8 cellular contexts compared by ENCODE assay signal in the genomic region with DNA sequence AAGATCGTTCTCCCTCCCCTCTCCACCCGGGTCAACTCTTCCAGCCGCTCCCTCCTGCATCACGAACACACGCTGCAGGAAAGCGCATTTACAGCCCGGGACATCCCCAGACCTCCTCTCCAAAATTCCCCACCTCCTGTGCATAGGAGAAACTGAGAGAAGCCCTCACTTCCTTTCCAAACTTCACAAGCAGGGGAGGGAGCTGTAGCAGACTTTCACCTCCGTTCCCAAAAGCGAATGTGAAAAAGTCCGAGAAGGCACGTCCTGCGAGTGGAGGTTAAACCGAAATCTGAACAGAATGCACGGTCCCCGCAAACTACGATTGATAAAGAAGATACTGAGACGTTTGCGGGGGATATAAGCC. TPM values are rescaled to one million over a fixed set of nuclear protein-coding genes. Genes with fewer than 3 reads are reported as not detected.
DNase-seq lines count a peak whose midpoint lies in the region; ATAC-seq and TF ChIP-seq lines count a peak whose summit lies in the region.

No MANE protein-coding gene starts in this region.

- no peak overlapping the region for H2AK5ac ChIP-seq in mesenchymal stem cell (ENCODE audit: low read length, severe bottlenecking)

- H3K23ac ChIP-seq in mesenchymal stem cell (ENCODE audit: low read length in 2 of 2): peak overlapping the region in 1 of 2 experiments; percentile 61

- H3K36me3 ChIP-seq in duodenal mucosa (ENCODE audit: control insufficient read depth in 1 of 2, insufficient read depth in 2 of 2, low read length in 2 of 2): no peaks in the 10 kb centered on the region
- peaks cover 0 to 9% of the 10 kb centered on the region in 2 experiments for H3K36me3 ChIP-seq in mesenchymal stem cell (ENCODE audit: control insufficient read depth in 1 of 2, insufficient read depth in 2 of 2, low read depth in 1 of 2, low read length in 2 of 2)
- H3K36me3 ChIP-seq in suprapubic skin: no peaks in the 10 kb centered on the region

- no peak overlapping the region for H2AFZ ChIP-seq in mesenchymal stem cell (ENCODE audit: low read depth, low read length)

- DNase-seq in RPMI7951 (ENCODE audit: low read depth) (peak; percentile 58), mesenchymal stem cell (peak; percentile 51), suprapubic skin (ENCODE audit: low spot score in 2 of 2) (no peak), H4 (ENCODE audit: low spot score) (no peak), iPS-NIHi11 (ENCODE audit: low spot score) (no peak)

- H2BK5ac ChIP-seq in mesenchymal stem cell (ENCODE audit: low read depth, low read length, poor library complexity, severe bottlenecking): no peak overlapping the region

- H3K14ac ChIP-seq in mesenchymal stem cell (ENCODE audit: low read length in 2 of 2): no peak overlapping the region

- no peak overlapping the region for H2BK15ac ChIP-seq in mesenchymal stem cell (ENCODE audit: low read depth, poor library complexity, severe bottlenecking)

- H3K18ac ChIP-seq in mesenchymal stem cell (ENCODE audit: low read depth in 1 of 2, low read length in 2 of 2): peak overlapping the region; percentile 55 to 93

- peak overlapping the region; percentile 23 for H4K8ac ChIP-seq in mesenchymal stem cell (ENCODE audit: low read length)

- H3K27ac ChIP-seq in duodenal mucosa (ENCODE audit: low read depth, low read length): no peak overlapping the region
- H3K27ac ChIP-seq in mesenchymal stem cell (ENCODE audit: low read length, poor library complexity, severe bottlenecking): peak overlapping the region; percentile 60
- H3K27ac ChIP-seq in suprapubic skin: no peak overlapping the region

- TF ChIP-seq EP300 in suprapubic skin (IDR thresholded peaks at IDR 0.05): no peak

- peak overlapping the region; percentile 19 to 52 for H3K4ac ChIP-seq in mesenchymal stem cell (ENCODE audit: low read depth in 1 of 2, low read length in 2 of 2)

- H3K4me1 ChIP-seq in duodenal mucosa (ENCODE audit: control insufficient read depth in 1 of 2, insufficient read depth in 2 of 2, low read length in 2 of 2): peaks cover 3% of the 10 kb centered on the region in 2 donors
- H3K4me1 ChIP-seq in mesenchymal stem cell (ENCODE audit: control insufficient read depth, insufficient read depth, low read depth, low read length): peaks cover 4% of the 10 kb centered on the region
- H3K4me1 ChIP-seq in suprapubic skin: peaks cover 14% of the 10 kb centered on the region

- no peaks in the 10 kb centered on the region for H3K79me1 ChIP-seq in mesenchymal stem cell (replicated peaks; ENCODE audit: low read length, poor library complexity, severe bottlenecking)

- H3K27me3 ChIP-seq in duodenal mucosa (ENCODE audit: control insufficient read depth in 1 of 2, insufficient read depth in 2 of 2, low read length in 2 of 2) (peaks cover 21 to 29% of the 10 kb centered on the region in 2 donors), mesenchymal stem cell (ENCODE audit: control insufficient read depth in 1 of 2, insufficient read depth in 1 of 2, low read length in 2 of 2) (no peaks in the 10 kb centered on the region), suprapubic skin (peaks cover 19% of the 10 kb centered on the region)

- H4K91ac ChIP-seq in mesenchymal stem cell (ENCODE audit: low read length): peak overlapping the region; percentile 83

- no peak overlapping the region for H2BK12ac ChIP-seq in mesenchymal stem cell (ENCODE audit: low read length in 2 of 2)

- H3K4me3 ChIP-seq in GM08714 (ENCODE audit: low read length): peak overlapping the region; percentile 69
- peak overlapping the region; percentile 53 to 79 for H3K4me3 ChIP-seq in duodenal mucosa (ENCODE audit: low read depth in 1 of 2, low read length in 2 of 2)
- H3K4me3 ChIP-seq in mesenchymal stem cell (ENCODE audit: insufficient read depth in 1 of 2, low read depth in 1 of 2, low read length in 2 of 2): peak overlapping the region; percentile 72 to 85
- peak overlapping the region; percentile 49 for H3K4me3 ChIP-seq in suprapubic skin

- peak overlapping the region; percentile 76 for H3K4me2 ChIP-seq in mesenchymal stem cell (ENCODE audit: low read length, poor library complexity, severe bottlenecking)

- no peak for TF ChIP-seq POLR2A in suprapubic skin (IDR thresholded peaks at IDR 0.05)

- TF ChIP-seq CTCF in suprapubic skin (IDR thresholded peaks at IDR 0.05): no peak

- H3K9me3 ChIP-seq in duodenal mucosa (ENCODE audit: control insufficient read depth in 1 of 2, low read length in 2 of 2): no peaks in the 10 kb centered on the region
- no peaks in the 10 kb centered on the region for H3K9me3 ChIP-seq in mesenchymal stem cell (ENCODE audit: control insufficient read depth, low read length)
- no peaks in the 10 kb centered on the region for H3K9me3 ChIP-seq in suprapubic skin

- peak; percentile 46 for ATAC-seq in HG02642 (IDR thresholded peaks at IDR 0.05; ENCODE audit: poor library complexity, unreplicated experiment)

- peak overlapping the region; percentile 85 for H2BK120ac ChIP-seq in mesenchymal stem cell (ENCODE audit: low read depth, low read length)

- WGBS in mesenchymal stem cell: under 1% methylated on average over 18 of the region's 18 CpGs
- 1% methylated on average over 18 of the region's 18 CpGs for WGBS in suprapubic skin

- H3K9ac ChIP-seq in duodenal mucosa (ENCODE audit: low read depth in 1 of 2, low read length in 2 of 2): peak overlapping the region in 1 of 2 donors; percentile 46
- peak overlapping the region; percentile 91 for H3K9ac ChIP-seq in mesenchymal stem cell (ENCODE audit: low read length)

RNA-seq across cellular contexts. Expression of a gene that starts 0.5 kb away (rescaled TPM):
- total RNA-seq in RPMI7951 (2014; rRNA removed; shearing (Covaris generic)): 85.7 and 108 TPM in 2 replicates
- polyA plus RNA-seq in mesenchymal stem cell (2013, experiment 1 of 2): 65.2 TPM
- polyA plus RNA-seq in mesenchymal stem cell (2013, experiment 2 of 2): 68.3 TPM
- 1 to 10 TPM in 2 of 4 donors, under 1 TPM in 2; 0.68 to 2.9 (median 1.5) TPM for total RNA-seq in suprapubic skin
- 114 and 117 TPM in 2 replicates for total RNA-seq in H4 (2014; rRNA removed; shearing (Covaris generic))

Comparison
In these comparisons a context has a peak if more than half of its experiments do, and no peak if none do; other contexts are left out.
1. DNase-seq: peak in RPMI7951 (single experiment) and mesenchymal stem cell (single experiment); none in suprapubic skin (0 of 2), H4 (single experiment) and iPS-NIHi11 (single experiment).
2. RNA of a gene that starts 0.5 kb away (total RNA-seq): 114 to 117 TPM in H4 and 85.7 to 108 TPM in RPMI7951; 0.68 to 2.9 TPM in suprapubic skin; every median in the first group is over 10 times any median in the second.
3. Peak in every context shown above with its lines, with median percentiles within 50 percentile points of each other: H3K4me3 ChIP-seq.